In the genomic region with DNA sequence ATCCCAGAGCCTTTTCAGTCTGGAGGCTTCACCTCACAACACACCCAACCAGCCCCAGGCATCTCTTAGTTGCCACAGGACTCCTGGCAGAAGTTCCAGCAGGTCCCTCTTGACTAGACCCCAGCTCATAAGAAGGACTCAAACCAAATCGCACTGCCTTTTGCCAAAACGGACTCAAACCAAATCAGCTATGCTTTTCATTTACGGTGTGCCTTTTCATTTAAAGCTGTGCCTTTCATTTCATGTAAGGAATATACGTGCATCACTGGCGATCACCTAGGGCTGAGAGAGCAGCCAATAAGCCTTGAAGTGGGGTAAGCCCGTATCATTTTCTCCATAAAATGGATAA, we compare ENCODE assay signal across 18 cellular contexts.
"Had no signal": no experiment of that assay in that cellular context is flagged by ENCODE, and none has a peak within 500 bp of the region (broad histone marks: within the 10 kb centered on the region; RNA-seq: fewer than 3 reads in every experiment).

No MANE protein-coding gene starts in this region.

- ATAC-seq: activated naive CD4-positive, alpha-beta T cell treated with anti-CD3 and anti-CD28 coated beads, Interleukin-2, amount 50 U/mL, for 72 hours; stimulated activated effector memory CD8-positive, alpha-beta T cell treated with anti-CD3 and anti-CD28 coated beads, Interleukin-12 subunit alpha, Interleukin-12 subunit beta, amount 100 ng/mL, for 72 hours had no signal

- H3K27me3 Mint-ChIP-seq: central memory CD8-positive, alpha-beta T cell; memory B cell had no signal

- H3K27ac ChIP-seq: brain microvascular endothelial cell, esophagus muscularis mucosa, prostate gland, stomach, testis, upper lobe of left lung had no signal

- H3K4me1 ChIP-seq: prostate gland had no signal

- H3K36me3 ChIP-seq: brain microvascular endothelial cell, esophagus muscularis mucosa, prostate gland, stomach, upper lobe of left lung had no signal

- H3K36me3 Mint-ChIP-seq: stimulated activated effector memory CD8-positive, alpha-beta T cell treated with anti-CD3 and anti-CD28 coated beads, Interleukin-12 subunit alpha, Interleukin-12 subunit beta, amount 100 ng/mL, for 72 hours had no signal

- H3K9me3 Mint-ChIP-seq: activated naive CD4-positive, alpha-beta T cell treated with anti-CD3 and anti-CD28 coated beads, Interleukin-2, amount 50 U/mL, for 72 hours; central memory CD8-positive, alpha-beta T cell; memory B cell; nephron progenitor cell; stimulated activated effector memory CD8-positive, alpha-beta T cell treated with anti-CD3 and anti-CD28 coated beads, Interleukin-12 subunit alpha, Interleukin-12 subunit beta, amount 100 ng/mL, for 72 hours had no signal

- DNase-seq: activated gamma-delta T cell treated with Interleukin-2 at 50 U/mL for 16 hours; activated T-cell treated with anti-CD3 and anti-CD28 coated beads, Interleukin-2, amount 50 U/mL, for 1 hour; aorta; brain microvascular endothelial cell; effector memory CD4-positive, alpha-beta T cell; left cardiac atrium; nephron progenitor cell; stimulated activated CD4-positive, alpha-beta T cell treated with anti-CD3 and anti-CD28 coated beads, Interleukin-1b, Interleukin-23, amount 100 ng/mL, for 48 hours; T-helper 9 cell; upper lobe of left lung had no signal

- H3K27me3 ChIP-seq: brain microvascular endothelial cell, esophagus muscularis mucosa, stomach, testis, upper lobe of left lung had no signal

- H3K27ac Mint-ChIP-seq: activated naive CD4-positive, alpha-beta T cell treated with anti-CD3 and anti-CD28 coated beads, Interleukin-2, amount 50 U/mL, for 72 hours; memory B cell; nephron progenitor cell; stimulated activated effector memory CD8-positive, alpha-beta T cell treated with anti-CD3 and anti-CD28 coated beads, Interleukin-12 subunit alpha, Interleukin-12 subunit beta, amount 100 ng/mL, for 72 hours had no signal

- H3K4me3 ChIP-seq: esophagus muscularis mucosa, prostate gland, stomach, testis, upper lobe of left lung had no signal

- H3K4me3 Mint-ChIP-seq: central memory CD8-positive, alpha-beta T cell; memory B cell; nephron progenitor cell; stimulated activated effector memory CD8-positive, alpha-beta T cell treated with anti-CD3 and anti-CD28 coated beads, Interleukin-12 subunit alpha, Interleukin-12 subunit beta, amount 100 ng/mL, for 72 hours had no signal

- H3K9me3 ChIP-seq: esophagus muscularis mucosa, prostate gland, stomach, testis, upper lobe of left lung had no signal
